ENCODE assay signal across 8 cellular contexts in genomic region chr4:103074598-103075434, GRCh38. TPM values are rescaled to one million over a fixed set of nuclear protein-coding genes. Genes with fewer than 3 reads are reported as not detected.
A peak's percentile ranks its signal among the peaks of the same experiment; 100 is the strongest.
DNase-seq lines count a peak whose midpoint lies in the region; ATAC-seq and TF ChIP-seq lines count a peak whose summit lies in the region.

No MANE protein-coding gene starts in this region.

- H3K36me3 ChIP-seq in spleen, result no peaks in the 10 kb centered on the region

- no peaks in the 10 kb centered on the region for H3K27me3 Mint-ChIP-seq in activated naive CD4-positive, alpha-beta T cell treated with anti-CD3 and anti-CD28 coated beads, Interleukin-2, amount 50 U/mL, for 24 hours
- no peaks in the 10 kb centered on the region for H3K27me3 Mint-ChIP-seq in activated naive CD8-positive, alpha-beta T cell treated with anti-CD3 and anti-CD28 coated beads, Interleukin-2, amount 10 ng/mL, durations not matched to agents 7 days and 5 days

- no peak for TF ChIP-seq CTCF in spleen (IDR thresholded peaks at IDR 0.05 in 8 of 11, conservative IDR thresholded peaks at IDR 0.05 in 3 of 11)

- POLR2A ChIA-PET in activated naive CD8-positive, alpha-beta T cell treated with anti-CD3 and anti-CD28 coated beads, Interleukin-2, amount 10 ng/mL, durations not matched to agents 7 days and 5 days (lab: Charles Lee), result interaction anchor here (0.8 kb wide), 1 partner anchor 246 kb away, joined by 3 read pairs; no protein-coding TSS in a partner anchor

- H3K27ac ChIP-seq in spleen, result peak overlapping the region in 5 of 8 donors; percentile 85 to 92 (median 90)

- intact Hi-C loops in spleen (cut with DNase I; ENCODE audit: low total_unique reads), result no loop called here

- peaks cover 15 to 41% (median 27%) of the 10 kb centered on the region in 6 donors for H3K4me1 ChIP-seq in spleen

- no peak for DNase-seq in activated naive CD4-positive, alpha-beta T cell treated with anti-CD3 and anti-CD28 coated beads, Interleukin-2, amount 50 U/mL, for 16 hours
- no peak for DNase-seq in activated naive CD8-positive, alpha-beta T cell treated with anti-CD3 and anti-CD28 coated beads, Interleukin-2, amount 10 ng/mL, durations not matched to agents 7 days and 5 days
- DNase-seq in spleen (no peak), NCI-H524 treated with DMSO at 0.1 percent for 48 hours (lab: John Stamatoyannopoulos, UW) (no peak), amniotic stem cell (lab: John Stamatoyannopoulos, UW) (no peak), superior temporal gyrus (ENCODE audit: extremely low spot score) (no peak)

- H3K4me3 ChIP-seq in spleen, result peak overlapping the region in 4 of 8 donors; percentile 59 to 83 (median 70)

- TF ChIP-seq POLR2A in spleen (IDR thresholded peaks at IDR 0.05), result no peak

- H3K9me3 ChIP-seq in spleen, result no peaks in the 10 kb centered on the region

- peak overlapping the region; percentile 100 for H3K27ac Mint-ChIP-seq in activated naive CD4-positive, alpha-beta T cell treated with anti-CD3 and anti-CD28 coated beads, Interleukin-2, amount 50 U/mL, for 24 hours
- peak overlapping the region; percentile 99 for H3K27ac Mint-ChIP-seq in activated naive CD8-positive, alpha-beta T cell treated with anti-CD3 and anti-CD28 coated beads, Interleukin-2, amount 10 ng/mL, durations not matched to agents 7 days and 5 days

- H3K4me3 Mint-ChIP-seq in activated naive CD4-positive, alpha-beta T cell treated with anti-CD3 and anti-CD28 coated beads, Interleukin-2, amount 50 U/mL, for 24 hours, result peak overlapping the region; percentile 96
- H3K4me3 Mint-ChIP-seq in activated naive CD8-positive, alpha-beta T cell treated with anti-CD3 and anti-CD28 coated beads, Interleukin-2, amount 10 ng/mL, durations not matched to agents 7 days and 5 days, result peak overlapping the region; percentile 80

- no peaks in the 10 kb centered on the region for H3K27me3 ChIP-seq in spleen (replicated peaks in 1 of 7)

- H3K36me3 Mint-ChIP-seq in activated naive CD4-positive, alpha-beta T cell treated with anti-CD3 and anti-CD28 coated beads, Interleukin-2, amount 50 U/mL, for 24 hours, result peaks cover 9% of the 10 kb centered on the region
- H3K36me3 Mint-ChIP-seq in activated naive CD8-positive, alpha-beta T cell treated with anti-CD3 and anti-CD28 coated beads, Interleukin-2, amount 10 ng/mL, durations not matched to agents 7 days and 5 days, result peaks cover 10% of the 10 kb centered on the region

- WGBS in spleen, 5 donors, result 66 to 77% (median 73%) methylated on average over 10 of the region's 10 CpGs

- peaks cover 53% of the 10 kb centered on the region for H3K4me1 Mint-ChIP-seq in activated naive CD4-positive, alpha-beta T cell treated with anti-CD3 and anti-CD28 coated beads, Interleukin-2, amount 50 U/mL, for 24 hours
- H3K4me1 Mint-ChIP-seq in activated naive CD8-positive, alpha-beta T cell treated with anti-CD3 and anti-CD28 coated beads, Interleukin-2, amount 10 ng/mL, durations not matched to agents 7 days and 5 days, result peaks cover 38% of the 10 kb centered on the region

- peak; percentile 35 for ATAC-seq in HG03196 (IDR thresholded peaks at IDR 0.05; ENCODE audit: unreplicated experiment)
- ATAC-seq in activated naive CD8-positive, alpha-beta T cell treated with anti-CD3 and anti-CD28 coated beads, Interleukin-2, amount 10 ng/mL, durations not matched to agents 7 days and 5 days (ENCODE audit: low read depth), result no peak

- no peaks in the 10 kb centered on the region for H3K9me3 Mint-ChIP-seq in activated naive CD4-positive, alpha-beta T cell treated with anti-CD3 and anti-CD28 coated beads, Interleukin-2, amount 50 U/mL, for 24 hours
- H3K9me3 Mint-ChIP-seq in activated naive CD8-positive, alpha-beta T cell treated with anti-CD3 and anti-CD28 coated beads, Interleukin-2, amount 10 ng/mL, durations not matched to agents 7 days and 5 days, result no peaks in the 10 kb centered on the region

RNA-seq across cellular contexts. Expression of gene SLC9B2, which starts 1.7 kb away (rescaled TPM):
- total RNA-seq in activated naive CD8-positive, alpha-beta T cell treated with anti-CD3 and anti-CD28 coated beads, Interleukin-2, amount 10 ng/mL, durations not matched to agents 7 days and 5 days, result 10 to 100 TPM; 18.2 to 19.7 TPM
- total RNA-seq in spleen, result 10 to 100 TPM; 10.1 to 17.0 (median 13.2) TPM
- 1 to 10 TPM; 6.4 to 9.2 (median 7.5) TPM for polyA plus RNA-seq in spleen

RNA-seq across cellular contexts. Expression of gene BDH2, which starts 24.8 kb away (rescaled TPM):
- total RNA-seq in activated naive CD8-positive, alpha-beta T cell treated with anti-CD3 and anti-CD28 coated beads, Interleukin-2, amount 10 ng/mL, durations not matched to agents 7 days and 5 days, result 10 to 100 TPM; 22.0 to 22.2 TPM
- total RNA-seq in spleen, result 10 to 100 TPM; 16.8 to 42.0 (median 36.8) TPM
- polyA plus RNA-seq in spleen, result 10 to 100 TPM; 32.6 to 42.2 (median 41.8) TPM

RNA-seq across cellular contexts. Expression of gene SLC9B1, which starts 55.3 kb away (rescaled TPM):
- 1 to 10 TPM; 2.2 to 2.5 TPM for total RNA-seq in activated naive CD8-positive, alpha-beta T cell treated with anti-CD3 and anti-CD28 coated beads, Interleukin-2, amount 10 ng/mL, durations not matched to agents 7 days and 5 days
- total RNA-seq in spleen, result 1 to 10 TPM in 6 of 7 donors, under 1 TPM in 1; 0.79 to 5.4 (median 2.2) TPM
- polyA plus RNA-seq in spleen, result 1 to 10 TPM in 1 of 3 donors, under 1 TPM in 2; 0.37 to 1.4 (median 0.86) TPM
